In genomic region chr4:41614519-41614918, GRCh38 we compare ENCODE assay signal across 21 cellular contexts.
"Had no signal": no experiment of that assay in that cellular context is flagged by ENCODE, and none has a peak within 500 bp of the region (broad histone marks: within the 10 kb centered on the region; RNA-seq: fewer than 3 reads in every experiment).

No MANE protein-coding gene starts in this region.

- H3K27me3 Mint-ChIP-seq: memory B cell had no signal

- H3K4me3 Mint-ChIP-seq: endodermal cell; memory B cell; natural killer cell; stimulated activated effector memory CD8-positive, alpha-beta T cell treated with anti-CD3 and anti-CD28 coated beads, Interleukin-12 subunit alpha, Interleukin-12 subunit beta, amount 100 ng/mL, for 72 hours had no signal

- H3K36me3 ChIP-seq: colonic mucosa, prostate gland, suprapubic skin, vagina had no signal

- H3K9ac ChIP-seq: parathyroid adenoma had no signal

- H3K27ac ChIP-seq: colonic mucosa, foreskin keratinocyte, lower lobe of right lung, parathyroid adenoma, prostate gland, right lobe of liver, suprapubic skin, upper lobe of left lung, vagina had no signal

- H3K36me3 Mint-ChIP-seq: memory B cell; natural killer cell; stimulated activated effector memory CD8-positive, alpha-beta T cell treated with anti-CD3 and anti-CD28 coated beads, Interleukin-12 subunit alpha, Interleukin-12 subunit beta, amount 100 ng/mL, for 72 hours had no signal

- H3K27me3 ChIP-seq: colonic mucosa, right lobe of liver, suprapubic skin, thyroid gland, upper lobe of left lung, vagina had no signal

- H3K4me3 ChIP-seq: colonic mucosa, lower lobe of right lung, prostate gland, right lobe of liver, suprapubic skin, thyroid gland, upper lobe of left lung, vagina had no signal

- H3K4me1 ChIP-seq: foreskin keratinocyte, parathyroid adenoma, prostate gland had no signal

- H3K9me3 ChIP-seq: colonic mucosa, lower lobe of right lung, prostate gland, right lobe of liver, suprapubic skin, thyroid gland, upper lobe of left lung, vagina had no signal

- H3K9me3 Mint-ChIP-seq: endodermal cell, memory B cell had no signal

- H3K27ac Mint-ChIP-seq: endodermal cell; memory B cell; natural killer cell; stimulated activated effector memory CD8-positive, alpha-beta T cell treated with anti-CD3 and anti-CD28 coated beads, Interleukin-12 subunit alpha, Interleukin-12 subunit beta, amount 100 ng/mL, for 72 hours had no signal

- H3K79me2 ChIP-seq: parathyroid adenoma had no signal

- ATAC-seq: foreskin keratinocyte; left lobe of liver; natural killer cell; right lobe of liver; stimulated activated effector memory CD8-positive, alpha-beta T cell treated with anti-CD3 and anti-CD28 coated beads, Interleukin-12 subunit alpha, Interleukin-12 subunit beta, amount 100 ng/mL, for 72 hours; stimulated activated naive CD8-positive, alpha-beta T cell treated with anti-CD3 and anti-CD28 coated beads, Interleukin-15, Interleukin-2, amounts not matched to agents 100 U/mL and 50 U/mL, for 24 hours had no signal

- H2AFZ ChIP-seq: parathyroid adenoma had no signal

- DNase-seq: colonic mucosa; dermis blood vessel endothelial cell; effector CD4-positive, alpha-beta T cell; endodermal cell; erythroblast; foreskin keratinocyte; lower lobe of right lung; natural killer cell; right lobe of liver; stimulated activated CD4-positive, alpha-beta T cell treated with anti-CD3 and anti-CD28 coated beads, Interleukin-4, amount 100 ng/mL, for 1 hour; stimulated activated CD8-positive, alpha-beta memory T cell treated with anti-CD3 and anti-CD28 coated beads, Interleukin-4, amount 100 ng/mL, for 48 hours; stimulated activated naive CD8-positive, alpha-beta T cell treated with anti-CD3 and anti-CD28 coated beads, Interleukin-15, Interleukin-2, amounts not matched to agents 100 U/mL and 50 U/mL, for 24 hours; thyroid gland; upper lobe of left lung had no signal

- H3K4me1 Mint-ChIP-seq: memory B cell; natural killer cell; stimulated activated effector memory CD8-positive, alpha-beta T cell treated with anti-CD3 and anti-CD28 coated beads, Interleukin-12 subunit alpha, Interleukin-12 subunit beta, amount 100 ng/mL, for 72 hours had no signal
